ENCODE assay signal across 17 cellular contexts in the genomic region with DNA sequence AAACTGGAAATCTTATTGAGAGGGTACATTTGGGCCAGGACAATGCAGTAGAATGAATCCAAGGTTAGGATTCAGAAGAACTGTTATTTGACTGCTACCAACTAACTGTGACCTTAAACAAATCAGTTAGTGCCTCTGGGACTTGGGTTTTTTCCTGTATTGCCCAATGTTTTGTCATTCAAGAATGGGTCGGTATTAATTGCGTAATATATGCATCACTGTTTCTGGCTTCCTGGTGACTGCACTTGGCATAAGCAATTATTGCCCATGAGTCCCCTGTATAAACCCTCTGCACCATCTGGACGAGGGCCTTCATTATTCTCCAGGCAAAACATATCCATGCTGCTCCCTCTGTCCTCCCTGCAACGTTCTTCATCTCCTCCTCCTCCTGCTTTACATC.
DNase-seq lines count a peak whose midpoint lies in the region; ATAC-seq and TF ChIP-seq lines count a peak whose summit lies in the region.
"Had no signal": no experiment of that assay in that cellular context is flagged by ENCODE, and none has a peak within 500 bp of the region (broad histone marks: within the 10 kb centered on the region; RNA-seq: fewer than 3 reads in every experiment).

No MANE protein-coding gene starts in this region.

- DNase-seq in SIG-M5 treated with dmso at 0.1 percent for 504 hours (lab: John Stamatoyannopoulos, UW; ENCODE audit: unreplicated experiment) (peak; percentile 32), SIG-M5 (lab: John Stamatoyannopoulos, UW) (no peak), NCI-H524 treated with DMSO at 0.1 percent for 48 hours (lab: John Stamatoyannopoulos, UW) (peak; percentile 25), epithelial cell of esophagus (ENCODE audit: low read depth) (peak; percentile 71), islet precursor cell (no peak), caudate nucleus (lab: John Stamatoyannopoulos, UW) (no peak), left ventricle myocardium superior (no peak)
- DNase-seq in activated effector memory CD4-positive, alpha-beta T cell treated with Interleukin-2 at 50 U/mL for 16 hours, result no peak
- DNase-seq: C1 segment of cervical spinal cord; DMS153; EL; HFFc6; MV-4-11; NCI-H1417 treated with DMSO at 0.1 percent for 48 hours; NCI-H2081; NK-92 treated with Interleukin-12 subunit alpha and Interleukin-12 subunit beta, amount 100 ng/mL, for 24 hours had no signal

- H3K4me3 ChIP-seq in epithelial cell of esophagus (ENCODE audit: low read length), result no peak overlapping the region
- H3K4me3 ChIP-seq: A549 had no signal

- no peak for ATAC-seq in left ventricle myocardium superior
- ATAC-seq: A549 had no signal

- intact Hi-C loops in left ventricle myocardium superior (cut with micrococcal nuclease), result no loop called here

- no peak overlapping the region for H3K27ac ChIP-seq in caudate nucleus (ENCODE audit: low read depth, low read length)
- H3K27ac ChIP-seq: A549 had no signal

- TF ChIP-seq CTCF in epithelial cell of esophagus (IDR thresholded peaks at IDR 0.05; ENCODE audit: insufficient read depth, low read depth, low read length, missing control alignments), result no peak

Comparison
In these comparisons a context has a peak if more than half of its experiments do, and no peak if none do; other contexts are left out.
1. DNase-seq: peak in SIG-M5 treated with dmso at 0.1 percent for 504 hours (single experiment), NCI-H524 treated with DMSO at 0.1 percent for 48 hours (single experiment) and epithelial cell of esophagus (single experiment); none in SIG-M5 (single experiment), activated effector memory CD4-positive, alpha-beta T cell treated with Interleukin-2 at 50 U/mL for 16 hours (single experiment), islet precursor cell (single experiment), caudate nucleus (0 of 61) and left ventricle myocardium superior (single experiment).